In genomic region chr4:139562839-139563238, GRCh38 we compare ENCODE assay signal across 24 cellular contexts. TPM values are rescaled to one million over a fixed set of nuclear protein-coding genes. Genes with fewer than 3 reads are reported as not detected.
DNase-seq lines count a peak whose midpoint lies in the region; ATAC-seq, FAIRE-seq and TF ChIP-seq lines count a peak whose summit lies in the region.
"Had no signal": no experiment of that assay in that cellular context is flagged by ENCODE, and none has a peak within 500 bp of the region (broad histone marks: within the 10 kb centered on the region; RNA-seq: fewer than 3 reads in every experiment).

No MANE protein-coding gene starts in this region.

- H2BK15ac ChIP-seq in mesenchymal stem cell (ENCODE audit: low read depth, poor library complexity, severe bottlenecking) = peak overlapping the region; percentile 28

- H3K27me3 ChIP-seq in BLaER1 treated with 17β-estradiol and CSF1 and Interleukin-3, amounts not matched to agents 10 nM and 100 nM = peaks cover 0 to 16% (median 11%) of the 10 kb centered on the region in 11 experiments; a peak in 16 of 22 replicates
- H3K27me3 ChIP-seq in astrocyte (ENCODE audit: insufficient read depth, low read length) (peaks cover 18% of the 10 kb centered on the region), mesenchymal stem cell (ENCODE audit: control insufficient read depth in 1 of 2, insufficient read depth in 1 of 2, low read length in 2 of 2) (peaks cover 18 to 24% of the 10 kb centered on the region in 2 experiments), uterus (no peaks in the 10 kb centered on the region)
- H3K27me3 ChIP-seq: BE2C had no signal

- H3K27me3 Mint-ChIP-seq in astrocyte (ENCODE audit: low read depth, unreplicated experiment) = peaks cover 9% of the 10 kb centered on the region
- H3K27me3 Mint-ChIP-seq in activated T-helper 2 cell treated with anti-CD3 and anti-CD28 coated beads, Interferon-gamma antibody, Interleukin-2, Interleukin-4, amounts not matched to agents 10 μg/mL and 5 μg/mL and 100 μg/mL, durations not matched to agents 14 hours and 24 hours and 36 hours (ENCODE audit: low read depth) = peaks cover 2% of the 10 kb centered on the region
- H3K27me3 Mint-ChIP-seq: CD4-positive, alpha-beta T cell had no signal

- no peak overlapping the region for H3K4me3 Mint-ChIP-seq in astrocyte (ENCODE audit: unreplicated experiment)
- no peak overlapping the region for H3K4me3 Mint-ChIP-seq in activated T-helper 2 cell treated with anti-CD3 and anti-CD28 coated beads, Interferon-gamma antibody, Interleukin-2, Interleukin-4, amounts not matched to agents 10 μg/mL and 5 μg/mL and 100 μg/mL, durations not matched to agents 14 hours and 24 hours and 36 hours (ENCODE audit: low read depth)
- H3K4me3 Mint-ChIP-seq: CD4-positive, alpha-beta T cell; CD8-positive, alpha-beta T cell had no signal

- H3K4me1 Mint-ChIP-seq in astrocyte (ENCODE audit: low read depth, unreplicated experiment) = peaks cover 9% of the 10 kb centered on the region
- H3K4me1 Mint-ChIP-seq in activated T-helper 2 cell treated with anti-CD3 and anti-CD28 coated beads, Interferon-gamma antibody, Interleukin-2, Interleukin-4, amounts not matched to agents 10 μg/mL and 5 μg/mL and 100 μg/mL, durations not matched to agents 14 hours and 24 hours and 36 hours (ENCODE audit: low read depth) = peaks cover 30% of the 10 kb centered on the region

- H3K4me1 ChIP-seq in BLaER1 treated with 17β-estradiol and CSF1 and Interleukin-3, amounts not matched to agents 10 nM and 100 nM = peaks cover 18 to 73% (median 57%) of the 10 kb centered on the region in 10 experiments
- H3K4me1 ChIP-seq in astrocyte (ENCODE audit: insufficient read depth, low read length) (no peaks in the 10 kb centered on the region), mesenchymal stem cell (ENCODE audit: control insufficient read depth, insufficient read depth, low read depth, low read length) (no peaks in the 10 kb centered on the region), uterus (no peaks in the 10 kb centered on the region)

- TF ChIP-seq POLR2A in uterus (IDR thresholded peaks at IDR 0.05) = no peak

- no peaks in the 10 kb centered on the region for H3K79me2 ChIP-seq in astrocyte (ENCODE audit: insufficient read depth, low read length)

- H3K9ac ChIP-seq in BLaER1 treated with 17β-estradiol and CSF1 and Interleukin-3, amounts not matched to agents 10 nM and 100 nM = no peak overlapping the region
- H3K9ac ChIP-seq in astrocyte (ENCODE audit: low read length) = no peak overlapping the region
- H3K9ac ChIP-seq in mesenchymal stem cell (ENCODE audit: low read length) = no peak overlapping the region
- H3K9ac ChIP-seq: BLaER1 had no signal

- WGBS in mesenchymal stem cell = 90% methylated on average over 3 of the region's 3 CpGs

- no peak overlapping the region for H3K27ac Mint-ChIP-seq in astrocyte (ENCODE audit: unreplicated experiment)
- no peak overlapping the region for H3K27ac Mint-ChIP-seq in activated T-helper 2 cell treated with anti-CD3 and anti-CD28 coated beads, Interferon-gamma antibody, Interleukin-2, Interleukin-4, amounts not matched to agents 10 μg/mL and 5 μg/mL and 100 μg/mL, durations not matched to agents 14 hours and 24 hours and 36 hours
- H3K27ac Mint-ChIP-seq: CD4-positive, alpha-beta T cell; CD8-positive, alpha-beta T cell had no signal

- no peak for DNase-seq in astrocyte (ENCODE audit: low read depth)
- DNase-seq in left lobe of liver (ENCODE audit: low spot score) = no peak
- no peak for DNase-seq in mesenchymal stem cell
- DNase-seq in activated T-helper 2 cell treated with anti-CD3 and anti-CD28 coated beads, Interferon-gamma antibody, Interleukin-2, Interleukin-4, amounts not matched to agents 10 μg/mL and 5 μg/mL and 100 μg/mL, durations not matched to agents 14 hours and 24 hours and 36 hours (ENCODE audit: low spot score) = no peak
- no peak for DNase-seq in uterus
- DNase-seq in ecto neural progenitor cell (ENCODE audit: low spot score) = no peak
- DNase-seq in activated T-cell treated with anti-CD3 and anti-CD28 coated beads for 4 hours = no peak
- DNase-seq: 8988T; ACHN; BE2C; Caco-2; Calu3; CD4-positive, alpha-beta T cell; DMS79 treated with DMSO at 0.1 percent for 48 hours; GF-D8 had no signal

- H2AFZ ChIP-seq in astrocyte (ENCODE audit: low read depth, low read length) (no peak overlapping the region), mesenchymal stem cell (ENCODE audit: low read depth, low read length) (no peak overlapping the region)

- no peaks in the 10 kb centered on the region for H3K36me3 Mint-ChIP-seq in astrocyte (ENCODE audit: low read depth, unreplicated experiment)
- no peaks in the 10 kb centered on the region for H3K36me3 Mint-ChIP-seq in activated T-helper 2 cell treated with anti-CD3 and anti-CD28 coated beads, Interferon-gamma antibody, Interleukin-2, Interleukin-4, amounts not matched to agents 10 μg/mL and 5 μg/mL and 100 μg/mL, durations not matched to agents 14 hours and 24 hours and 36 hours (ENCODE audit: low read depth)
- H3K36me3 Mint-ChIP-seq: CD8-positive, alpha-beta T cell had no signal

- H3K18ac ChIP-seq in mesenchymal stem cell (ENCODE audit: low read depth in 1 of 2, low read length in 2 of 2) = no peak overlapping the region

- no peaks in the 10 kb centered on the region for H3K36me3 ChIP-seq in BLaER1 treated with 17β-estradiol and CSF1 and Interleukin-3, amounts not matched to agents 10 nM and 100 nM
- no peaks in the 10 kb centered on the region for H3K36me3 ChIP-seq in astrocyte (ENCODE audit: insufficient read depth, low read length)
- no peaks in the 10 kb centered on the region for H3K36me3 ChIP-seq in mesenchymal stem cell (ENCODE audit: control insufficient read depth in 1 of 2, insufficient read depth in 2 of 2, low read depth in 1 of 2, low read length in 2 of 2)
- no peaks in the 10 kb centered on the region for H3K36me3 ChIP-seq in uterus
- H3K36me3 ChIP-seq: BE2C, BLaER1 had no signal

- intact Hi-C loops in activated T-helper 2 cell treated with anti-CD3 and anti-CD28 coated beads, Interferon-gamma antibody, Interleukin-2, Interleukin-4, amounts not matched to agents 10 μg/mL and 5 μg/mL and 100 μg/mL, durations not matched to agents 14 hours and 24 hours and 36 hours (cut with micrococcal nuclease) = no loop called here
- intact Hi-C loops in uterus (cut with DNase I; ENCODE audit: low total_unique reads) = no loop called here

- H3K23ac ChIP-seq in mesenchymal stem cell (ENCODE audit: low read length in 2 of 2) = no peak overlapping the region

- ATAC-seq in left lobe of liver = peak; percentile 24
- ATAC-seq: CD8-positive, alpha-beta T cell had no signal

- H4K91ac ChIP-seq in mesenchymal stem cell (ENCODE audit: low read length) = no peak overlapping the region

- no peak overlapping the region for H2AK5ac ChIP-seq in mesenchymal stem cell (ENCODE audit: low read length, severe bottlenecking)

- H3K14ac ChIP-seq in mesenchymal stem cell (ENCODE audit: low read length in 2 of 2) = no peak overlapping the region

- TF ChIP-seq CTCF in astrocyte (IDR thresholded peaks at IDR 0.05; ENCODE audit: insufficient read depth, low read depth, low read length) (no peak), uterus (IDR thresholded peaks at IDR 0.05) (no peak)

- H3K4me2 ChIP-seq in BLaER1 treated with 17β-estradiol and CSF1 and Interleukin-3, amounts not matched to agents 10 nM and 100 nM = peak overlapping the region in 5 of 11 experiments; percentile 17 to 98 (median 59); a peak in 8 of 22 replicates
- H3K4me2 ChIP-seq in astrocyte (ENCODE audit: low read length) (peak overlapping the region; percentile 1), mesenchymal stem cell (ENCODE audit: low read length, poor library complexity, severe bottlenecking) (no peak overlapping the region)
- H3K4me2 ChIP-seq: BLaER1 had no signal

- no peaks in the 10 kb centered on the region for H3K9me3 Mint-ChIP-seq in astrocyte (ENCODE audit: unreplicated experiment)
- no peaks in the 10 kb centered on the region for H3K9me3 Mint-ChIP-seq in activated T-helper 2 cell treated with anti-CD3 and anti-CD28 coated beads, Interferon-gamma antibody, Interleukin-2, Interleukin-4, amounts not matched to agents 10 μg/mL and 5 μg/mL and 100 μg/mL, durations not matched to agents 14 hours and 24 hours and 36 hours
- H3K9me3 Mint-ChIP-seq: CD4-positive, alpha-beta T cell; CD8-positive, alpha-beta T cell had no signal

- H2BK5ac ChIP-seq in mesenchymal stem cell (ENCODE audit: low read depth, low read length, poor library complexity, severe bottlenecking) = no peak overlapping the region

- no peak overlapping the region for H4K8ac ChIP-seq in mesenchymal stem cell (ENCODE audit: low read length)

- H3K9me3 ChIP-seq in BLaER1 treated with 17β-estradiol and CSF1 and Interleukin-3, amounts not matched to agents 10 nM and 100 nM (replicated peaks in 1 of 11) = peaks cover 0 to 9% (median 0%) of the 10 kb centered on the region in 11 experiments; a peak in 1 of 22 replicates
- H3K9me3 ChIP-seq in astrocyte (ENCODE audit: insufficient read depth, low read depth, low read length) (no peaks in the 10 kb centered on the region), mesenchymal stem cell (ENCODE audit: control insufficient read depth, low read length) (no peaks in the 10 kb centered on the region), uterus (no peaks in the 10 kb centered on the region)
- H3K9me3 ChIP-seq: BE2C, BLaER1, Caco-2 had no signal

- FAIRE-seq in astrocyte (lab: Jason Lieb, UNC) = no peak
- FAIRE-seq: A204.1, D721Med, G401.6, GM12891, GM19239 had no signal

- peak overlapping the region in 8 of 11 experiments; percentile 30 to 100 (median 90); a peak in 11 of 22 replicates for H3K27ac ChIP-seq in BLaER1 treated with 17β-estradiol and CSF1 and Interleukin-3, amounts not matched to agents 10 nM and 100 nM
- H3K27ac ChIP-seq in astrocyte (ENCODE audit: low read depth, low read length) (no peak overlapping the region), mesenchymal stem cell (ENCODE audit: low read length, poor library complexity, severe bottlenecking) (no peak overlapping the region), uterus (no peak overlapping the region)
- H3K27ac ChIP-seq: BLaER1, C4-2B had no signal

- no peaks in the 10 kb centered on the region for H4K20me1 ChIP-seq in BLaER1 treated with 17β-estradiol and CSF1 and Interleukin-3, amounts not matched to agents 10 nM and 100 nM
- H4K20me1 ChIP-seq in astrocyte (ENCODE audit: insufficient read depth, low read length) = no peaks in the 10 kb centered on the region
- H4K20me1 ChIP-seq: BLaER1 had no signal

- H3K4ac ChIP-seq in mesenchymal stem cell (ENCODE audit: low read depth in 1 of 2, low read length in 2 of 2) = no peak overlapping the region

- H2BK120ac ChIP-seq in mesenchymal stem cell (ENCODE audit: low read depth, low read length) = no peak overlapping the region

- no peak overlapping the region for H3K4me3 ChIP-seq in BLaER1 treated with 17β-estradiol and CSF1 and Interleukin-3, amounts not matched to agents 10 nM and 100 nM
- H3K4me3 ChIP-seq in astrocyte (ENCODE audit: insufficient read depth, low read depth, low read length) (no peak overlapping the region), mesenchymal stem cell (ENCODE audit: insufficient read depth in 1 of 2, low read depth in 1 of 2, low read length in 2 of 2) (no peak overlapping the region), uterus (no peak overlapping the region)
- H3K4me3 ChIP-seq: BLaER1 had no signal

- H3K79me1 ChIP-seq in mesenchymal stem cell (replicated peaks; ENCODE audit: low read length, poor library complexity, severe bottlenecking) = no peaks in the 10 kb centered on the region

- no peak overlapping the region for H2BK12ac ChIP-seq in mesenchymal stem cell (ENCODE audit: low read length in 2 of 2)

RNA-seq across cellular contexts. Expression of gene SETD7, which starts 6.8 kb away (rescaled TPM):
- 51.4 and 55.0 TPM in 2 replicates for total RNA-seq in astrocyte
- total RNA-seq in left lobe of liver = 47.0 TPM
- polyA plus RNA-seq in mesenchymal stem cell (2013, experiment 1 of 2) = 26.4 TPM
- 25.9 TPM for polyA plus RNA-seq in mesenchymal stem cell (2013, experiment 2 of 2)
- total RNA-seq in activated T-helper 2 cell treated with anti-CD3 and anti-CD28 coated beads, Interferon-gamma antibody, Interleukin-2, Interleukin-4, amounts not matched to agents 10 μg/mL and 5 μg/mL and 100 μg/mL, durations not matched to agents 14 hours and 24 hours and 36 hours = 20.3 and 20.7 TPM in 2 replicates
- 10 to 100 TPM; 38.9 to 80.6 (median 59.3) TPM for total RNA-seq in uterus

Comparison
In these comparisons a context has a peak if more than half of its experiments do, and no peak if none do; other contexts are left out.
1. H3K27ac ChIP-seq: peak in BLaER1 treated with 17β-estradiol and CSF1 and Interleukin-3, amounts not matched to agents 10 nM and 100 nM (8 of 11); none in astrocyte (single experiment), mesenchymal stem cell (single experiment) and uterus (0 of 2).